Comparison of ENCODE assay signal across 8 cellular contexts in the genomic region with DNA sequence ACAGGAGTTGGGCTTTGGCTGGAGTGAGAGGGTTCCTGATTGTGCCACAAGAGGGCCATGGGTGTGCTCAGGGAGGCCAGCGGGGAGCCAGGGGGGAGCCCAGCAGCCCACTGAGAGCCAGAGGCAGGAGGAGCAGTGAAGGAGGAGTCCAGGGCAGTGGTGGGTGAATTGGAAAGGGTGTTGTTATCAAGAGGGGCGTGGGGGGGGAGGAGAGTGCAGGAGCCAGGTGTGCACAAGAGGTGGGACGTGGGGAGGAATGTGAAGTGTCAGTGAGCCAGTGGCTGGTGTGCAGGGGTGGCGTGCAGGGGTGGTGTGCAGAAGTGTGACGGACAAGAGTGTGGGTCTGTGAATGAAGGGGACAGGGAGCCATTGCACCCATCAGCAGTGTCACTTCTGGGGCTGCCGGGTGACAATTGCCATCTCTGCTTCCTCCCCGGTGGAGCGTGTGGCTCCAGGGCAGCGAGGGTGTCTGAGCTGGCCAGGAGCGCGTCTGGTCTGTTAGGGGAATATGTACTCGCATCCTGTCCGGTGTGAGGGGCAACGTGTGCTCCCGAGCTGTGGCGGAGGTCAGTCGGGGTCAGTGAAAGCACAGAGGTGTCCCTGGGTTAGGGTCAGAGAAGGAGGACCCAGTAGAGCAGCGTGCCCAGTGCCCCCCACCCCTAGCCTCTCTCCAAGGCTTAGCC. TPM values are rescaled to one million over a fixed set of nuclear protein-coding genes. Genes with fewer than 3 reads are reported as not detected.
DNase-seq lines count a peak whose midpoint lies in the region; ATAC-seq and TF ChIP-seq lines count a peak whose summit lies in the region.

No MANE protein-coding gene starts in this region.

- H3K36me3 ChIP-seq in KMS-11 (ENCODE audit: insufficient read depth): no peaks in the 10 kb centered on the region
- no peaks in the 10 kb centered on the region for H3K36me3 ChIP-seq in cardiac muscle cell
- H3K36me3 ChIP-seq in rectal smooth muscle tissue (ENCODE audit: control insufficient read depth, insufficient read depth, low read length): no peaks in the 10 kb centered on the region

- H3K27ac ChIP-seq in KMS-11: no peak overlapping the region
- H3K27ac ChIP-seq in cardiac muscle cell: no peak overlapping the region
- H3K27ac ChIP-seq in rectal smooth muscle tissue (ENCODE audit: low read depth, low read length): peak overlapping the region; percentile 91

- H3K27me3 Mint-ChIP-seq in activated T-helper 17 cell treated with anti-CD3 and anti-CD28 coated beads, Interleukin-2, amount 50 U/mL, for 72 hours: peaks cover 6% of the 10 kb centered on the region

- no peak for ATAC-seq in activated T-helper 17 cell treated with anti-CD3 and anti-CD28 coated beads, Interleukin-2, amount 50 U/mL, for 72 hours (replicated peaks)
- ATAC-seq in GM18498 (IDR thresholded peaks at IDR 0.05; ENCODE audit: unreplicated experiment) (no peak), HG02938 (IDR thresholded peaks at IDR 0.05; ENCODE audit: unreplicated experiment) (no peak), HG03439 (IDR thresholded peaks at IDR 0.05; ENCODE audit: unreplicated experiment) (no peak)

- H3K4me1 ChIP-seq in KMS-11 (ENCODE audit: low read depth, poor library complexity, severe bottlenecking) (peaks cover 36% of the 10 kb centered on the region), cardiac muscle cell (ENCODE audit: low read depth) (peaks cover 7% of the 10 kb centered on the region), rectal smooth muscle tissue (ENCODE audit: control insufficient read depth, insufficient read depth, low read length) (peaks cover 47% of the 10 kb centered on the region)

- DNase-seq in Daoy (ENCODE audit: low read depth) (peak; percentile 62), cardiac muscle cell (ENCODE audit: low read depth in 1 of 2, low spot score in 1 of 2) (peak; percentile 47 to 61)

- no peaks in the 10 kb centered on the region for H4K20me1 ChIP-seq in KMS-11 (ENCODE audit: insufficient read depth)

- no peaks in the 10 kb centered on the region for H3K79me2 ChIP-seq in KMS-11 (ENCODE audit: insufficient read depth, low read depth)

- no peaks in the 10 kb centered on the region for H3K9me3 ChIP-seq in cardiac muscle cell (ENCODE audit: low read depth)

- H3K4me2 ChIP-seq in KMS-11: no peak overlapping the region

- H3K27ac Mint-ChIP-seq in activated T-helper 17 cell treated with anti-CD3 and anti-CD28 coated beads, Interleukin-2, amount 50 U/mL, for 72 hours: peak overlapping the region; percentile 39

- peaks cover 48% of the 10 kb centered on the region for H3K4me1 Mint-ChIP-seq in activated T-helper 17 cell treated with anti-CD3 and anti-CD28 coated beads, Interleukin-2, amount 50 U/mL, for 72 hours

- no peak overlapping the region for H2AFZ ChIP-seq in KMS-11 (ENCODE audit: low read depth)

- no peak overlapping the region for H3K4me3 ChIP-seq in KMS-11 (IDR thresholded peaks at IDR 0.05; ENCODE audit: insufficient read depth, low read depth, low read length)
- H3K4me3 ChIP-seq in cardiac muscle cell: peak overlapping the region; percentile 39
- H3K4me3 ChIP-seq in rectal smooth muscle tissue (ENCODE audit: low read length): peak overlapping the region; percentile 60

- H3K4me3 Mint-ChIP-seq in activated T-helper 17 cell treated with anti-CD3 and anti-CD28 coated beads, Interleukin-2, amount 50 U/mL, for 72 hours: peak overlapping the region; percentile 76

- no peaks in the 10 kb centered on the region for H3K9me3 Mint-ChIP-seq in activated T-helper 17 cell treated with anti-CD3 and anti-CD28 coated beads, Interleukin-2, amount 50 U/mL, for 72 hours

- TF ChIP-seq CTCF in KMS-11 (conservative IDR thresholded peaks at IDR 0.05; ENCODE audit: low read depth, low read length): peak; percentile 44; the same call in 1 of the 2 replicates
- peak; percentile 61 for TF ChIP-seq CTCF in cardiac muscle cell (IDR thresholded peaks at IDR 0.05; ENCODE audit: low read depth, low read length)

- no peaks in the 10 kb centered on the region for H3K36me3 Mint-ChIP-seq in activated T-helper 17 cell treated with anti-CD3 and anti-CD28 coated beads, Interleukin-2, amount 50 U/mL, for 72 hours (ENCODE audit: low read depth)

- peaks cover 29% of the 10 kb centered on the region for H3K27me3 ChIP-seq in KMS-11 (ENCODE audit: insufficient read depth, low read depth)
- peaks cover 30% of the 10 kb centered on the region for H3K27me3 ChIP-seq in cardiac muscle cell
- no peaks in the 10 kb centered on the region for H3K27me3 ChIP-seq in rectal smooth muscle tissue (ENCODE audit: control insufficient read depth, insufficient read depth, low read length)

- H3K9ac ChIP-seq in KMS-11 (no peak overlapping the region), rectal smooth muscle tissue (ENCODE audit: low read length) (no peak overlapping the region)

RNA-seq across cellular contexts. Expression of gene CLCF1, which starts 1.7 kb away (rescaled TPM):
- total RNA-seq in Daoy (2014; rRNA removed; shearing (Covaris generic)): 7.1 TPM in 2 replicates
- total RNA-seq in activated T-helper 17 cell treated with anti-CD3 and anti-CD28 coated beads, Interleukin-2, amount 50 U/mL, for 72 hours: 1 to 10 TPM in 1 of 2 donors, under 1 TPM in 1; 0.22 to 1.1 TPM
- 1.1 and 2.4 TPM in 2 replicates for total RNA-seq in cardiac muscle cell
- 0.09 and 0.16 TPM in 2 replicates for polyA plus RNA-seq in cardiac muscle cell

RNA-seq across cellular contexts. Expression of gene POLD4, which starts 18.3 kb away (rescaled TPM):
- total RNA-seq in Daoy (2014; rRNA removed; shearing (Covaris generic)): 54.2 and 56.2 TPM in 2 replicates
- total RNA-seq in activated T-helper 17 cell treated with anti-CD3 and anti-CD28 coated beads, Interleukin-2, amount 50 U/mL, for 72 hours: 10 to 100 TPM; 32.4 to 60.2 TPM
- 64.4 and 74.9 TPM in 2 replicates for total RNA-seq in cardiac muscle cell
- 49.8 and 51.9 TPM in 2 replicates for polyA plus RNA-seq in cardiac muscle cell

RNA-seq across cellular contexts. Expression of gene RAD9A, which starts 20.1 kb away (rescaled TPM):
- total RNA-seq in Daoy (2014; rRNA removed; shearing (Covaris generic)): 9.0 and 11.3 TPM in 2 replicates
- total RNA-seq in activated T-helper 17 cell treated with anti-CD3 and anti-CD28 coated beads, Interleukin-2, amount 50 U/mL, for 72 hours: 10 to 100 TPM; 32.0 to 37.5 TPM
- total RNA-seq in cardiac muscle cell: 24.4 and 27.5 TPM in 2 replicates
- polyA plus RNA-seq in cardiac muscle cell: 22.2 and 25.2 TPM in 2 replicates

RNA-seq across cellular contexts. Expression of gene PPP1CA, which starts 30.0 kb away (rescaled TPM):
- total RNA-seq in Daoy (2014; rRNA removed; shearing (Covaris generic)): 220 and 273 TPM in 2 replicates
- total RNA-seq in activated T-helper 17 cell treated with anti-CD3 and anti-CD28 coated beads, Interleukin-2, amount 50 U/mL, for 72 hours: 100 to 1,000 TPM; 220 to 322 TPM
- 142 and 174 TPM in 2 replicates for total RNA-seq in cardiac muscle cell
- 179 and 235 TPM in 2 replicates for polyA plus RNA-seq in cardiac muscle cell

RNA-seq across cellular contexts. Expression of gene TBC1D10C, which starts 32.2 kb away (rescaled TPM):
- total RNA-seq in Daoy (2014; rRNA removed; shearing (Covaris generic)): not detected in 2 replicates
- total RNA-seq in activated T-helper 17 cell treated with anti-CD3 and anti-CD28 coated beads, Interleukin-2, amount 50 U/mL, for 72 hours: 100 to 1,000 TPM; 155 to 197 TPM
- total RNA-seq in cardiac muscle cell: 0.11 TPM in 1 of 2 replicates, not detected in the other
- 0.23 and 1.2 TPM in 2 replicates for polyA plus RNA-seq in cardiac muscle cell
